1 cellular context compared by ENCODE assay signal in the genomic region with DNA sequence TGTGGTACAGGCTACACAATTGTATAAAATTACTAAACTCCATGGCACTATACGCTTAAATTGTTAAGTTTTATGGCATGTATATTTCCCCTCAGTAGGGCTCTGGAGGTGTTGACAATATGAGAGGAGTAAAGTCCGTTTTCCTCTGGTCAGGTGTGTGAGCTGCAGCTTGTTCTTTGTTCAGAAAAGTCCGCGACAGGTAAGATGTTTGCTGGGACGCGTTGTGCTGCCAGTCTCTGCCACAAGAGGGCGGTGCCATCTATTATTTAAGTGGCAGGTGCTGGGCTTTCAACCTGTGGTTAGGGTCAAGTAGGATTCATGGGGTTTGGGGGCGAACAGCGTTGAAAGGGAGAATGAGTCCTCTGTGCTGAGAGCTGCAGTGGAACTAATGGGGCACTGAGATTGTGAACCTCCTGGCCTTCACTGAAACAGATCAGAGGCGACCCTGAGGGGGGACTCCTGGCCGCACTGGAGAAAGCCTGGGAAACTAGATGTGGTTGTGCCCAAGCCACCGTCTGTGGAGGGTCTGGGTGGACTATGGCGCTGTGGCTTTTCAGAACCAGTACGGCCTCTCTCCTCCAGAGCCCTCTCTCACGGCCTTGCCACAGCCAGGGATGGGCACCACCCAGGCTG.
TF ChIP-seq lines count a peak whose summit lies in the region.

No MANE protein-coding gene starts in this region.

TF ChIP-seq in SK-N-SH, 30 proteins besides CTCF, POLR2A, EP300 and RAD21 (continued from another document):
- TF ChIP-seq, protein P1, sequence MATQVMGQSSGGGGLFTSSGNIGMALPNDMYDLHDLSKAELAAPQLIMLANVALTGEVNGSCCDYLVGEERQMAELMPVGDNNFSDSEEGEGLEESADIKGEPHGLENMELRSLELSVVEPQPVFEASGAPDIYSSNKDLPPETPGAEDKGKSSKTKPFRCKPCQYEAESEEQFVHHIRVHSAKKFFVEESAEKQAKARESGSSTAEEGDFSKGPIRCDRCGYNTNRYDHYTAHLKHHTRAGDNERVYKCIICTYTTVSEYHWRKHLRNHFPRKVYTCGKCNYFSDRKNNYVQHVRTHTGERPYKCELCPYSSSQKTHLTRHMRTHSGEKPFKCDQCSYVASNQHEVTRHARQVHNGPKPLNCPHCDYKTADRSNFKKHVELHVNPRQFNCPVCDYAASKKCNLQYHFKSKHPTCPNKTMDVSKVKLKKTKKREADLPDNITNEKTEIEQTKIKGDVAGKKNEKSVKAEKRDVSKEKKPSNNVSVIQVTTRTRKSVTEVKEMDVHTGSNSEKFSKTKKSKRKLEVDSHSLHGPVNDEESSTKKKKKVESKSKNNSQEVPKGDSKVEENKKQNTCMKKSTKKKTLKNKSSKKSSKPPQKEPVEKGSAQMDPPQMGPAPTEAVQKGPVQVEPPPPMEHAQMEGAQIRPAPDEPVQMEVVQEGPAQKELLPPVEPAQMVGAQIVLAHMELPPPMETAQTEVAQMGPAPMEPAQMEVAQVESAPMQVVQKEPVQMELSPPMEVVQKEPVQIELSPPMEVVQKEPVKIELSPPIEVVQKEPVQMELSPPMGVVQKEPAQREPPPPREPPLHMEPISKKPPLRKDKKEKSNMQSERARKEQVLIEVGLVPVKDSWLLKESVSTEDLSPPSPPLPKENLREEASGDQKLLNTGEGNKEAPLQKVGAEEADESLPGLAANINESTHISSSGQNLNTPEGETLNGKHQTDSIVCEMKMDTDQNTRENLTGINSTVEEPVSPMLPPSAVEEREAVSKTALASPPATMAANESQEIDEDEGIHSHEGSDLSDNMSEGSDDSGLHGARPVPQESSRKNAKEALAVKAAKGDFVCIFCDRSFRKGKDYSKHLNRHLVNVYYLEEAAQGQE (IDR thresholded peaks at IDR 0.05; ENCODE audit: low read depth, low read length), result no peak
- TF ChIP-seq TEAD4 (IDR thresholded peaks at IDR 0.05; ENCODE audit: borderline replicate concordance, insufficient read depth) (no peak), CHD2 (IDR thresholded peaks at IDR 0.05; ENCODE audit: low read length, partially characterized antibody) (no peak), FOXM1 (IDR thresholded peaks at IDR 0.05; ENCODE audit: low read depth) (no peak), SMC3 (IDR thresholded peaks at IDR 0.05; ENCODE audit: low read depth, low read length) (no peak; the same call in 1 of the 2 replicates), FOXJ3 (CRISPR knock-in tag; IDR thresholded peaks at IDR 0.05) (no peak), GABPA (IDR thresholded peaks at IDR 0.05; ENCODE audit: low read depth) (no peak)
- TF ChIP-seq, protein P2, sequence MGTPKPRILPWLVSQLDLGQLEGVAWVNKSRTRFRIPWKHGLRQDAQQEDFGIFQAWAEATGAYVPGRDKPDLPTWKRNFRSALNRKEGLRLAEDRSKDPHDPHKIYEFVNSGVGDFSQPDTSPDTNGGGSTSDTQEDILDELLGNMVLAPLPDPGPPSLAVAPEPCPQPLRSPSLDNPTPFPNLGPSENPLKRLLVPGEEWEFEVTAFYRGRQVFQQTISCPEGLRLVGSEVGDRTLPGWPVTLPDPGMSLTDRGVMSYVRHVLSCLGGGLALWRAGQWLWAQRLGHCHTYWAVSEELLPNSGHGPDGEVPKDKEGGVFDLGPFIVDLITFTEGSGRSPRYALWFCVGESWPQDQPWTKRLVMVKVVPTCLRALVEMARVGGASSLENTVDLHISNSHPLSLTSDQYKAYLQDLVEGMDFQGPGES (IDR thresholded peaks at IDR 0.05; ENCODE audit: low read depth, low read length), result no peak
